Comparison of ENCODE assay signal across 8 cellular contexts in the genomic region with DNA sequence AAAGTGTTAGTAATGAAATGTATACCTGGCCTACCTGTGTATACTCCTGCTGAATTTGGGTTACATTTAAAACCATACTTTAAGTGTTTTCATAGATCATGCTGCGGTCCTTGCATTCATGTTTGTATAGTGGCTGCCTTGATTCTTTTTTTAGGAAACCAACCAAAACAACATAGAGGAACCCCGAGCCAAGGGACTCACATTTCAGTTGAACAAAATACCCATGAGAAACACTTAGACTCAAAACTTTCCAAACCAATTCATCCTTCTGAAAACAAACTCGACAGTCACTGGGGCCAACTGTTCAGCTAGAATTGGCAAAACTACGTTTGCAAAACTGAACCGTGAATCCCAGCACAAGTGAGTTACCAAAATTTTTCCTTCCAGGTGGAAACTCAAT.
A peak's percentile ranks its signal among the peaks of the same experiment; 100 is the strongest.
DNase-seq lines count a peak whose midpoint lies in the region; ATAC-seq lines count a peak whose summit lies in the region.

No MANE protein-coding gene starts in this region.

- no peak overlapping the region for H3K27ac Mint-ChIP-seq in T-helper 1 cell treated with Interleukin-12 subunit alpha and Interleukin-12 subunit beta and Interleukin-4 antibody, amounts not matched to agents 30 μg/mL and 1 μg/mL, for 36 hours
- no peak overlapping the region for H3K27ac Mint-ChIP-seq in activated naive CD8-positive, alpha-beta T cell
- H3K27ac Mint-ChIP-seq in stimulated activated naive CD8-positive, alpha-beta T cell treated with anti-CD3 and anti-CD28 coated beads, Interleukin-15, amount 100 ng/mL, for 72 hours: peak overlapping the region in 1 of 2 donors; percentile 96

- H3K27me3 Mint-ChIP-seq in T-helper 1 cell treated with Interleukin-12 subunit alpha and Interleukin-12 subunit beta and Interleukin-4 antibody, amounts not matched to agents 30 μg/mL and 1 μg/mL, for 36 hours (ENCODE audit: low read depth): peaks cover 7% of the 10 kb centered on the region
- H3K27me3 Mint-ChIP-seq in activated naive CD8-positive, alpha-beta T cell: peaks cover 6% of the 10 kb centered on the region
- H3K27me3 Mint-ChIP-seq in stimulated activated naive CD8-positive, alpha-beta T cell treated with anti-CD3 and anti-CD28 coated beads, Interleukin-15, amount 100 ng/mL, for 72 hours: peaks cover 16% of the 10 kb centered on the region

- H3K27me3 ChIP-seq in iPS-18a (ENCODE audit: control insufficient read depth, insufficient read depth, low read length): peaks cover 8% of the 10 kb centered on the region

- no peak for ATAC-seq in stimulated activated naive CD8-positive, alpha-beta T cell treated with anti-CD3 and anti-CD28 coated beads, Interleukin-15, amount 100 ng/mL, for 72 hours
- ATAC-seq in GM21367 (IDR thresholded peaks at IDR 0.05; ENCODE audit: unreplicated experiment) (no peak), GM21447 (IDR thresholded peaks at IDR 0.05; ENCODE audit: unreplicated experiment) (no peak)

- peak overlapping the region; percentile 1 for H3K27ac ChIP-seq in iPS-18a (ENCODE audit: low read length)

- H3K4me1 Mint-ChIP-seq in T-helper 1 cell treated with Interleukin-12 subunit alpha and Interleukin-12 subunit beta and Interleukin-4 antibody, amounts not matched to agents 30 μg/mL and 1 μg/mL, for 36 hours (ENCODE audit: low read depth): peaks cover 17% of the 10 kb centered on the region
- H3K4me1 Mint-ChIP-seq in activated naive CD8-positive, alpha-beta T cell (ENCODE audit: low read depth): peaks cover 22% of the 10 kb centered on the region
- H3K4me1 Mint-ChIP-seq in stimulated activated naive CD8-positive, alpha-beta T cell treated with anti-CD3 and anti-CD28 coated beads, Interleukin-15, amount 100 ng/mL, for 72 hours: peaks cover 35% of the 10 kb centered on the region

- H3K4me3 ChIP-seq in iPS-18a (ENCODE audit: low read length): peak overlapping the region; percentile 63

- no peaks in the 10 kb centered on the region for H3K9me3 ChIP-seq in iPS-18a (ENCODE audit: control insufficient read depth, low read depth, low read length)

- H3K9ac ChIP-seq in iPS-18a (ENCODE audit: low read length): peak overlapping the region; percentile 72

- H3K4me3 Mint-ChIP-seq in T-helper 1 cell treated with Interleukin-12 subunit alpha and Interleukin-12 subunit beta and Interleukin-4 antibody, amounts not matched to agents 30 μg/mL and 1 μg/mL, for 36 hours: peak overlapping the region; percentile 97
- H3K4me3 Mint-ChIP-seq in activated naive CD8-positive, alpha-beta T cell: peak overlapping the region; percentile 99
- peak overlapping the region; percentile 99 for H3K4me3 Mint-ChIP-seq in stimulated activated naive CD8-positive, alpha-beta T cell treated with anti-CD3 and anti-CD28 coated beads, Interleukin-15, amount 100 ng/mL, for 72 hours

- H3K36me3 Mint-ChIP-seq in T-helper 1 cell treated with Interleukin-12 subunit alpha and Interleukin-12 subunit beta and Interleukin-4 antibody, amounts not matched to agents 30 μg/mL and 1 μg/mL, for 36 hours (ENCODE audit: low read depth): no peaks in the 10 kb centered on the region
- H3K36me3 Mint-ChIP-seq in activated naive CD8-positive, alpha-beta T cell: no peaks in the 10 kb centered on the region

- peaks cover 14% of the 10 kb centered on the region for H3K4me1 ChIP-seq in iPS-18a (ENCODE audit: control insufficient read depth, low read depth, low read length)

- H3K36me3 ChIP-seq in iPS-18a (ENCODE audit: control insufficient read depth, low read depth, low read length): no peaks in the 10 kb centered on the region

- DNase-seq in T-helper 1 cell: no peak
- no peak for DNase-seq in stimulated activated naive CD8-positive, alpha-beta T cell treated with anti-CD3 and anti-CD28 coated beads, Interleukin-15, amount 100 ng/mL, for 72 hours
- DNase-seq in COLO668 (lab: John Stamatoyannopoulos, UW; ENCODE audit: unreplicated experiment): no peak

- no peaks in the 10 kb centered on the region for H3K9me3 Mint-ChIP-seq in T-helper 1 cell treated with Interleukin-12 subunit alpha and Interleukin-12 subunit beta and Interleukin-4 antibody, amounts not matched to agents 30 μg/mL and 1 μg/mL, for 36 hours
- H3K9me3 Mint-ChIP-seq in activated naive CD8-positive, alpha-beta T cell (ENCODE audit: low read depth): no peaks in the 10 kb centered on the region
- no peaks in the 10 kb centered on the region for H3K9me3 Mint-ChIP-seq in stimulated activated naive CD8-positive, alpha-beta T cell treated with anti-CD3 and anti-CD28 coated beads, Interleukin-15, amount 100 ng/mL, for 72 hours
